In the genomic region with DNA sequence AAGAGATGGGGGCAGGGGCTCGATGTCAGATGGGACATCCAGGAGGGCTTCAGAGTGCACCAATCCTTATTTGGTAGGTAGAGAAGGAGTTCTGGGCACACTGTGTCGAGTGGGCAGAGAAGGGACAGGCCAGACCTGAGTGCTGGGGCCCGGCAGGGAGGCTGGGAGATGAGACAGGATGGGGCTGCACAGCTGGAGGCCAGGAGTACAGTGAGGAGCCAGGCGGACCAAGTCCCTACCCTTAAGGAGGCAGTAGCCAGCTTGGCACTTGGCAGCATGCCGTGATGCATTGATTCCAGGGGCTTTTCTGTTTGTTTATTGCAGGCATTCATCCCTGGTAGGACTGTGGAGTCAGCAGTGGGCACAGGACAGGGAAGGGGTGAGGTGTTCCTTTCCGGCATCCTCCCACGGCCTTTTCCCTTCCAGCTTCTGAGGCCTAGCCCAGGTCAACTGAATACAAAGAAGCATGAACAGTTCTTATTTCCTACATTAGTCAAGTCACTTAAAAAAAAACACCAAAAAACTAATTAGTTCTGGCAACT, we compare ENCODE assay signal across 1 cellular context.
TF ChIP-seq lines count a peak whose summit lies in the region.

No MANE protein-coding gene starts in this region.

TF ChIP-seq in WTC11, 78 proteins besides CTCF, POLR2A, EP300 and RAD21:
- TF ChIP-seq ZNF281 (CRISPR knock-in tag; IDR thresholded peaks at IDR 0.05) = no peak
- TF ChIP-seq, protein P1, sequence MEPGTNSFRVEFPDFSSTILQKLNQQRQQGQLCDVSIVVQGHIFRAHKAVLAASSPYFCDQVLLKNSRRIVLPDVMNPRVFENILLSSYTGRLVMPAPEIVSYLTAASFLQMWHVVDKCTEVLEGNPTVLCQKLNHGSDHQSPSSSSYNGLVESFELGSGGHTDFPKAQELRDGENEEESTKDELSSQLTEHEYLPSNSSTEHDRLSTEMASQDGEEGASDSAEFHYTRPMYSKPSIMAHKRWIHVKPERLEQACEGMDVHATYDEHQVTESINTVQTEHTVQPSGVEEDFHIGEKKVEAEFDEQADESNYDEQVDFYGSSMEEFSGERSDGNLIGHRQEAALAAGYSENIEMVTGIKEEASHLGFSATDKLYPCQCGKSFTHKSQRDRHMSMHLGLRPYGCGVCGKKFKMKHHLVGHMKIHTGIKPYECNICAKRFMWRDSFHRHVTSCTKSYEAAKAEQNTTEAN (CRISPR knock-in tag; IDR thresholded peaks at IDR 0.05) = no peak
- TF ChIP-seq GRHL2 (CRISPR knock-in tag; IDR thresholded peaks at IDR 0.05; ENCODE audit: insufficient replicate concordance, severe bottlenecking) = no peak
- no peak for TF ChIP-seq TEAD4 (CRISPR knock-in tag; IDR thresholded peaks at IDR 0.05)
- TF ChIP-seq, protein P2, sequence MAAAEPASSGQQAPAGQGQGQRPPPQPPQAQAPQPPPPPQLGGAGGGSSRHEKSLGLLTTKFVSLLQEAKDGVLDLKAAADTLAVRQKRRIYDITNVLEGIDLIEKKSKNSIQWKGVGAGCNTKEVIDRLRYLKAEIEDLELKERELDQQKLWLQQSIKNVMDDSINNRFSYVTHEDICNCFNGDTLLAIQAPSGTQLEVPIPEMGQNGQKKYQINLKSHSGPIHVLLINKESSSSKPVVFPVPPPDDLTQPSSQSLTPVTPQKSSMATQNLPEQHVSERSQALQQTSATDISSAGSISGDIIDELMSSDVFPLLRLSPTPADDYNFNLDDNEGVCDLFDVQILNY (CRISPR knock-in tag; IDR thresholded peaks at IDR 0.05) = no peak
- TF ChIP-seq, protein P3, sequence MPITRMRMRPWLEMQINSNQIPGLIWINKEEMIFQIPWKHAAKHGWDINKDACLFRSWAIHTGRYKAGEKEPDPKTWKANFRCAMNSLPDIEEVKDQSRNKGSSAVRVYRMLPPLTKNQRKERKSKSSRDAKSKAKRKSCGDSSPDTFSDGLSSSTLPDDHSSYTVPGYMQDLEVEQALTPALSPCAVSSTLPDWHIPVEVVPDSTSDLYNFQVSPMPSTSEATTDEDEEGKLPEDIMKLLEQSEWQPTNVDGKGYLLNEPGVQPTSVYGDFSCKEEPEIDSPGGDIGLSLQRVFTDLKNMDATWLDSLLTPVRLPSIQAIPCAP (CRISPR knock-in tag; IDR thresholded peaks at IDR 0.05) = no peak
- TF ChIP-seq ZMAT4 (CRISPR knock-in tag; IDR thresholded peaks at IDR 0.05) = no peak
- TF ChIP-seq MLX (CRISPR knock-in tag; IDR thresholded peaks at IDR 0.05) = no peak
- no peak for TF ChIP-seq RORB (CRISPR knock-in tag; IDR thresholded peaks at IDR 0.05)
- no peak for TF ChIP-seq HMGA2 (CRISPR knock-in tag; IDR thresholded peaks at IDR 0.05)
- no peak for TF ChIP-seq ZNF423 (CRISPR knock-in tag; IDR thresholded peaks at IDR 0.05)
- no peak for TF ChIP-seq ZNF232 (CRISPR knock-in tag; IDR thresholded peaks at IDR 0.05)
- TF ChIP-seq NR3C1 (CRISPR knock-in tag; conservative IDR thresholded peaks at IDR 0.05; ENCODE audit: low read depth) = no peak
- no peak for TF ChIP-seq IRF2 (CRISPR knock-in tag; IDR thresholded peaks at IDR 0.05; ENCODE audit: borderline replicate concordance, low read depth)
- TF ChIP-seq PRRX2 (CRISPR knock-in tag; IDR thresholded peaks at IDR 0.05) = no peak
- TF ChIP-seq, protein P4, sequence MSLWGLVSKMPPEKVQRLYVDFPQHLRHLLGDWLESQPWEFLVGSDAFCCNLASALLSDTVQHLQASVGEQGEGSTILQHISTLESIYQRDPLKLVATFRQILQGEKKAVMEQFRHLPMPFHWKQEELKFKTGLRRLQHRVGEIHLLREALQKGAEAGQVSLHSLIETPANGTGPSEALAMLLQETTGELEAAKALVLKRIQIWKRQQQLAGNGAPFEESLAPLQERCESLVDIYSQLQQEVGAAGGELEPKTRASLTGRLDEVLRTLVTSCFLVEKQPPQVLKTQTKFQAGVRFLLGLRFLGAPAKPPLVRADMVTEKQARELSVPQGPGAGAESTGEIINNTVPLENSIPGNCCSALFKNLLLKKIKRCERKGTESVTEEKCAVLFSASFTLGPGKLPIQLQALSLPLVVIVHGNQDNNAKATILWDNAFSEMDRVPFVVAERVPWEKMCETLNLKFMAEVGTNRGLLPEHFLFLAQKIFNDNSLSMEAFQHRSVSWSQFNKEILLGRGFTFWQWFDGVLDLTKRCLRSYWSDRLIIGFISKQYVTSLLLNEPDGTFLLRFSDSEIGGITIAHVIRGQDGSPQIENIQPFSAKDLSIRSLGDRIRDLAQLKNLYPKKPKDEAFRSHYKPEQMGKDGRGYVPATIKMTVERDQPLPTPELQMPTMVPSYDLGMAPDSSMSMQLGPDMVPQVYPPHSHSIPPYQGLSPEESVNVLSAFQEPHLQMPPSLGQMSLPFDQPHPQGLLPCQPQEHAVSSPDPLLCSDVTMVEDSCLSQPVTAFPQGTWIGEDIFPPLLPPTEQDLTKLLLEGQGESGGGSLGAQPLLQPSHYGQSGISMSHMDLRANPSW (CRISPR knock-in tag; conservative IDR thresholded peaks at IDR 0.05; ENCODE audit: low read depth) = no peak
- TF ChIP-seq FOXJ3 (CRISPR knock-in tag; IDR thresholded peaks at IDR 0.05; ENCODE audit: borderline replicate concordance) = no peak
- TF ChIP-seq ELF4 (CRISPR knock-in tag; IDR thresholded peaks at IDR 0.05; ENCODE audit: low read depth) = no peak
- TF ChIP-seq MXD4 (CRISPR knock-in tag; IDR thresholded peaks at IDR 0.05; ENCODE audit: borderline replicate concordance) = no peak
TF ChIP-seq in WTC11: peak in this region for 0.
